Comparison of ENCODE assay signal across 29 cellular contexts in the genomic region with DNA sequence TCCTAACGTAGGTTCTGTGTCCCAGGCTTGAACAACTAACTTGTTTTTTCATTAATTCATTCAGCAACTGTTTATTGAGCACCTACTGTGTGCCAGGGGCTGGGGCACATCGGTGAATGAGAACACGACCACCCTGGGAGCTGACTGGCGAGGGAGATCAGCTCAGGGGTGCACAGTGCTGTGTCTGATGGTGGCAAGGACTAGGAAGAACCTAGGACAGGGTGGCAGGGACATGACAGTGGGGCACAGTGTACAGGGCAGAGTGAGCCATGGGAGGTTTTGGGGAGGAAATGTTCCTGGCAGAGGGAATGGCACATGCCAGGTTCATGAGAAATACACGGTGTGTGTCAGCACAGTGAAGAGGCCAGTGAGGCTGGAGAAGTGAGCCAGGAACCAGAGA.
"Had no signal": no experiment of that assay in that cellular context is flagged by ENCODE, and none has a peak within 500 bp of the region (broad histone marks: within the 10 kb centered on the region; RNA-seq: fewer than 3 reads in every experiment).

No MANE protein-coding gene starts in this region.

- H3K27me3 ChIP-seq: ascending aorta, cardiac muscle cell, SJCRH30 had no signal

- ATAC-seq: activated CD8-positive, alpha-beta T cell treated with anti-CD3 and anti-CD28 coated beads for 36 hours; PC-3 had no signal

- H3K27me3 Mint-ChIP-seq: activated CD4-positive, alpha-beta T cell treated with anti-CD3 and anti-CD28 coated beads, Interleukin-2, amount 10 ng/mL, durations not matched to agents 24 days and 14 days; activated naive CD8-positive, alpha-beta T cell treated with anti-CD3 and anti-CD28 coated beads, Interleukin-2, amount 10 ng/mL, durations not matched to agents 7 days and 5 days; activated T-cell treated with anti-CD3 and anti-CD28 coated beads, Interleukin-2, amount 50 U/mL, for 24 hours had no signal

- H3K4me1 Mint-ChIP-seq: activated CD4-positive, alpha-beta T cell treated with anti-CD3 and anti-CD28 coated beads, Interleukin-2, amount 10 ng/mL, durations not matched to agents 24 days and 14 days; activated naive CD4-positive, alpha-beta T cell treated with anti-CD3 and anti-CD28 coated beads, Interleukin-2, amount 50 U/mL, for 24 hours; activated naive CD8-positive, alpha-beta T cell treated with anti-CD3 and anti-CD28 coated beads, Interleukin-2, amount 10 ng/mL, durations not matched to agents 7 days and 5 days had no signal

- H3K27ac Mint-ChIP-seq: activated CD4-positive, alpha-beta T cell treated with anti-CD3 and anti-CD28 coated beads, Interleukin-2, amount 10 ng/mL, durations not matched to agents 24 days and 14 days; activated CD8-positive, alpha-beta T cell treated with anti-CD3 and anti-CD28 coated beads for 36 hours; activated naive CD4-positive, alpha-beta T cell treated with anti-CD3 and anti-CD28 coated beads, Interleukin-2, amount 50 U/mL, for 24 hours; activated naive CD8-positive, alpha-beta T cell treated with anti-CD3 and anti-CD28 coated beads, Interleukin-2, amount 10 ng/mL, durations not matched to agents 7 days and 5 days; activated T-cell treated with anti-CD3 and anti-CD28 coated beads, Interleukin-2, amount 50 U/mL, for 24 hours; activated T-helper 2 cell treated with anti-CD3 and anti-CD28 coated beads, Interferon-gamma antibody, Interleukin-2, Interleukin-4, amounts not matched to agents 10 μg/mL and 5 μg/mL and 100 μg/mL, durations not matched to agents 14 hours and 24 hours and 36 hours had no signal

- H3K9me3 ChIP-seq: ascending aorta, SJCRH30 had no signal

- H3K4me3 ChIP-seq: ascending aorta, cardiac muscle cell, SJCRH30, SK-N-MC had no signal

- H3K4me1 ChIP-seq: ascending aorta had no signal

- DNase-seq: activated CD4-positive, alpha-beta T cell treated with anti-CD3 and anti-CD28 coated beads, Interleukin-2, amount 10 ng/mL, durations not matched to agents 24 days and 14 days; activated CD4-positive, alpha-beta T cell treated with anti-CD3 and anti-CD28 coated beads, Interleukin-2, amount 50 U/mL, for 4 hours; activated CD8-positive, alpha-beta T cell treated with anti-CD3 and anti-CD28 coated beads for 36 hours; activated gamma-delta T cell; activated naive CD4-positive, alpha-beta T cell treated with Interleukin-2 at 50 U/mL for 16 hours; activated naive CD8-positive, alpha-beta T cell treated with anti-CD3 and anti-CD28 coated beads, Interleukin-2, amount 10 ng/mL, durations not matched to agents 7 days and 5 days; activated T-cell treated with anti-CD3 and anti-CD28 coated beads, Interleukin-2, amount 50 U/mL, for 24 hours; amygdala; Karpas-422; KBM-7; NCI-H1048; NCI-H1105 treated with DMSO at 0.1 percent for 48 hours; NCI-H1436; NCI-H1694 treated with DMSO at 0.1 percent for 48 hours; NCI-H2029; NCI-H345; NCI-H524 treated with DMSO at 0.1 percent for 48 hours; NCI-H748 treated with DMSO at 0.1 percent for 48 hours; NK-92 treated with Interleukin-12 subunit alpha and Interleukin-12 subunit beta, amount 100 ng/mL, for 24 hours; PC-3; SHP77; SJCRH30; T1000; WERI-Rb-1 had no signal

- H3K36me3 Mint-ChIP-seq: activated naive CD4-positive, alpha-beta T cell treated with anti-CD3 and anti-CD28 coated beads, Interleukin-2, amount 50 U/mL, for 24 hours; activated naive CD8-positive, alpha-beta T cell treated with anti-CD3 and anti-CD28 coated beads, Interleukin-2, amount 10 ng/mL, durations not matched to agents 7 days and 5 days had no signal

- H3K36me3 ChIP-seq: ascending aorta, SJCRH30, WERI-Rb-1 had no signal

- H3K9me3 Mint-ChIP-seq: activated CD4-positive, alpha-beta T cell treated with anti-CD3 and anti-CD28 coated beads, Interleukin-2, amount 10 ng/mL, durations not matched to agents 24 days and 14 days; activated CD8-positive, alpha-beta T cell treated with anti-CD3 and anti-CD28 coated beads for 36 hours; activated naive CD4-positive, alpha-beta T cell treated with anti-CD3 and anti-CD28 coated beads, Interleukin-2, amount 50 U/mL, for 24 hours; activated naive CD8-positive, alpha-beta T cell treated with anti-CD3 and anti-CD28 coated beads, Interleukin-2, amount 10 ng/mL, durations not matched to agents 7 days and 5 days; activated T-cell treated with anti-CD3 and anti-CD28 coated beads, Interleukin-2, amount 50 U/mL, for 24 hours; activated T-helper 2 cell treated with anti-CD3 and anti-CD28 coated beads, Interferon-gamma antibody, Interleukin-2, Interleukin-4, amounts not matched to agents 10 μg/mL and 5 μg/mL and 100 μg/mL, durations not matched to agents 14 hours and 24 hours and 36 hours had no signal

- H3K4me3 Mint-ChIP-seq: activated CD4-positive, alpha-beta T cell treated with anti-CD3 and anti-CD28 coated beads, Interleukin-2, amount 10 ng/mL, durations not matched to agents 24 days and 14 days; activated CD8-positive, alpha-beta T cell treated with anti-CD3 and anti-CD28 coated beads for 36 hours; activated naive CD4-positive, alpha-beta T cell treated with anti-CD3 and anti-CD28 coated beads, Interleukin-2, amount 50 U/mL, for 24 hours; activated naive CD8-positive, alpha-beta T cell treated with anti-CD3 and anti-CD28 coated beads, Interleukin-2, amount 10 ng/mL, durations not matched to agents 7 days and 5 days; activated T-cell treated with anti-CD3 and anti-CD28 coated beads, Interleukin-2, amount 50 U/mL, for 24 hours had no signal

- H3K27ac ChIP-seq: ascending aorta, cardiac muscle cell, SJCRH30, SK-N-MC, WERI-Rb-1 had no signal
